In the genomic region with DNA sequence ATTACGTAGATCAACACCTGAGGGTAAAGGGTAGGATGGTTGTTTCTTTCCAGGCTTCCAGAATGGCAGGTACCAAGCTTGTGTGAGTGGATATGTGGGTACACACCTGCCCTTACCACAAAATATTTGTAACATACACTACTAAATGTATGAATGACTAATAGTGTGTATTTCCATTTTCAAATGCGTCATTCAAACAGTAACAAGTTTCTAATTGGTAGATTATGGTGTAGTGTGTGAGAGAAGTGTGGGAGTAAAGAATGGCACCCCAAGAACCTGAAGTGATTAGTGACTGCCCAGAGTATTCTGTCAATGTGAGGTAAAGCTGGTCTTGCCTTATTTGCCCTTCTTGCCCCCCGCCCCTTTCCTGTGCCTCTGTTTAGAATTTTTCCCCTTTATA, we compare ENCODE assay signal across 2 cellular contexts.
A peak's percentile ranks its signal among the peaks of the same experiment; 100 is the strongest.
TF ChIP-seq lines count a peak whose summit lies in the region.

No MANE protein-coding gene starts in this region.

TF ChIP-seq in GM23338, 12 proteins besides CTCF, POLR2A, EP300 and RAD21:
- TF ChIP-seq STAT1 (IDR thresholded peaks at IDR 0.05; ENCODE audit: unreplicated experiment) (no peak), CREB1 (CRISPR knock-in tag; IDR thresholded peaks at IDR 0.05; ENCODE audit: low read depth) (no peak), JUNB (IDR thresholded peaks at IDR 0.05; ENCODE audit: unreplicated experiment) (no peak), ZNF114 (CRISPR knock-in tag; IDR thresholded peaks at IDR 0.05) (no peak), EZH2 (IDR thresholded peaks at IDR 0.05; ENCODE audit: low read depth, unreplicated experiment) (no peak)

TF ChIP-seq in GM12878, 131 proteins besides CTCF, POLR2A, EP300 and RAD21:
- TF ChIP-seq POU2F2 (IDR thresholded peaks at IDR 0.05; ENCODE audit: borderline replicate concordance, low read depth, low read length) (no peak), PKNOX1 (IDR thresholded peaks at IDR 0.05) (peak; percentile 82)
